Comparison of ENCODE assay signal across 8 cellular contexts in genomic region chr7:155298288-155298833, GRCh38. TPM values are rescaled to one million over a fixed set of nuclear protein-coding genes. Genes with fewer than 3 reads are reported as not detected.
DNase-seq lines count a peak whose midpoint lies in the region; ATAC-seq and TF ChIP-seq lines count a peak whose summit lies in the region.

No MANE protein-coding gene starts in this region.

- peak overlapping the region; percentile 98 for H3K27ac Mint-ChIP-seq in activated T-cell treated with anti-CD3 and anti-CD28 coated beads, Interleukin-2, amount 50 U/mL, for 24 hours

- H3K27ac ChIP-seq in HL-60 (replicated peaks) (peak overlapping the region; percentile 45), angular gyrus (ENCODE audit: low read depth, low read length) (peak overlapping the region; percentile 75), temporal lobe (ENCODE audit: low read depth, low read length) (peak overlapping the region; percentile 92)

- no peaks in the 10 kb centered on the region for H3K9me3 Mint-ChIP-seq in activated T-cell treated with anti-CD3 and anti-CD28 coated beads, Interleukin-2, amount 50 U/mL, for 24 hours

- TF ChIP-seq CTCF in HL-60 (IDR thresholded peaks at IDR 0.05; ENCODE audit: insufficient read depth, low read length): no peak

- H3K36me3 Mint-ChIP-seq in activated T-cell treated with anti-CD3 and anti-CD28 coated beads, Interleukin-2, amount 50 U/mL, for 24 hours (ENCODE audit: low read depth): peaks cover 43% of the 10 kb centered on the region

- H3K27me3 Mint-ChIP-seq in activated T-cell treated with anti-CD3 and anti-CD28 coated beads, Interleukin-2, amount 50 U/mL, for 24 hours: no peaks in the 10 kb centered on the region

- ATAC-seq in HG03469 (IDR thresholded peaks at IDR 0.05; ENCODE audit: unreplicated experiment): no peak

- H3K4me3 ChIP-seq in HL-60 (replicated peaks; ENCODE audit: insufficient read depth, low read length): peak overlapping the region; percentile 90

- H3K4me3 Mint-ChIP-seq in activated T-cell treated with anti-CD3 and anti-CD28 coated beads, Interleukin-2, amount 50 U/mL, for 24 hours: peak overlapping the region; percentile 90

- H3K27me3 ChIP-seq in HL-60 (ENCODE audit: insufficient read depth, poor library complexity, severe bottlenecking): no peaks in the 10 kb centered on the region

- H3K4me1 Mint-ChIP-seq in activated T-cell treated with anti-CD3 and anti-CD28 coated beads, Interleukin-2, amount 50 U/mL, for 24 hours (ENCODE audit: low read depth): peaks cover 49% of the 10 kb centered on the region

- no peak for DNase-seq in activated T-cell treated with anti-CD3 and anti-CD28 coated beads, Interleukin-2, amount 50 U/mL, for 24 hours
- no peak for DNase-seq in activated T-cell treated with anti-CD3 and anti-CD28 coated beads for 4 hours
- DNase-seq in HL-60 (ENCODE audit: low read depth in 1 of 2, low spot score in 1 of 2): no peak
- peak; percentile 19 for DNase-seq in iris pigment epithelial cell (ENCODE audit: low read depth)
- no peak for DNase-seq in amniotic stem cell (lab: John Stamatoyannopoulos, UW)

RNA-seq across cellular contexts. Expression of gene INSIG1, which starts 0.7 kb away (rescaled TPM):
- 70.1 TPM for total RNA-seq in temporal lobe
